19 cellular contexts compared by ENCODE assay signal in genomic region chr7:28466885-28467284, GRCh38. TPM values are rescaled to one million over a fixed set of nuclear protein-coding genes. Genes with fewer than 3 reads are reported as not detected.
A peak's percentile ranks its signal among the peaks of the same experiment; 100 is the strongest.
DNase-seq lines count a peak whose midpoint lies in the region; ATAC-seq and TF ChIP-seq lines count a peak whose summit lies in the region.
"Had no signal": no experiment of that assay in that cellular context is flagged by ENCODE, and none has a peak within 500 bp of the region (broad histone marks: within the 10 kb centered on the region; RNA-seq: fewer than 3 reads in every experiment).

No MANE protein-coding gene starts in this region.

- H3K36me3 Mint-ChIP-seq in T-helper 17 cell (ENCODE audit: low read depth) (no peaks in the 10 kb centered on the region), nephron progenitor cell (ENCODE audit: low read depth) (peaks cover 4% of the 10 kb centered on the region)
- H3K36me3 Mint-ChIP-seq in activated T-helper 2 cell treated with anti-CD3 and anti-CD28 coated beads, Interferon-gamma antibody, Interleukin-2, Interleukin-4, amounts not matched to agents 10 μg/mL and 5 μg/mL and 100 μg/mL, durations not matched to agents 14 hours and 24 hours and 36 hours (ENCODE audit: low read depth), result no peaks in the 10 kb centered on the region
- H3K36me3 Mint-ChIP-seq: CD4-positive, alpha-beta memory T cell had no signal

- TF ChIP-seq CTCF in HEK293 (tag by site-specific recombination; IDR thresholded peaks at IDR 0.05) (no peak), nephron progenitor cell (IDR thresholded peaks at IDR 0.05) (no peak), upper lobe of right lung (IDR thresholded peaks at IDR 0.05) (no peak)

- CTCF ChIA-PET in HEK293 (lab: Yijun Ruan, JAX), result no interaction called here

- H3K27ac Mint-ChIP-seq in T-helper 17 cell, result peak overlapping the region; percentile 0
- peak overlapping the region; percentile 38 for H3K27ac Mint-ChIP-seq in nephron progenitor cell
- no peak overlapping the region for H3K27ac Mint-ChIP-seq in activated T-helper 2 cell treated with anti-CD3 and anti-CD28 coated beads, Interferon-gamma antibody, Interleukin-2, Interleukin-4, amounts not matched to agents 10 μg/mL and 5 μg/mL and 100 μg/mL, durations not matched to agents 14 hours and 24 hours and 36 hours
- H3K27ac Mint-ChIP-seq: CD4-positive, alpha-beta memory T cell had no signal

- no peak for ATAC-seq in T-helper 17 cell
- ATAC-seq in upper lobe of right lung, result peak; percentile 26
- no peak for ATAC-seq in HG03432 (IDR thresholded peaks at IDR 0.05; ENCODE audit: unreplicated experiment)
- ATAC-seq: A549 had no signal

- DNase-seq in T-helper 17 cell (no peak), nephron progenitor cell (no peak), upper lobe of right lung (no peak), iPS-NIHi7 (ENCODE audit: extremely low spot score) (no peak)
- DNase-seq in activated T-helper 2 cell treated with anti-CD3 and anti-CD28 coated beads, Interferon-gamma antibody, Interleukin-2, Interleukin-4, amounts not matched to agents 10 μg/mL and 5 μg/mL and 100 μg/mL, durations not matched to agents 14 hours and 24 hours and 36 hours (ENCODE audit: low spot score), result no peak
- DNase-seq: 8988T; ACHN; C1 segment of cervical spinal cord; Calu3; CD4-positive, alpha-beta memory T cell; COR-L47; DMS53; DMS79 treated with DMSO at 0.1 percent for 48 hours; GF-D8; H7; HCEC 1CT had no signal

- no peak overlapping the region for H3K4me3 ChIP-seq in HEK293 (ENCODE audit: low read depth, low read length)
- H3K4me3 ChIP-seq in upper lobe of right lung, result no peak overlapping the region
- H3K4me3 ChIP-seq: A549 had no signal

- H3K4me1 Mint-ChIP-seq in T-helper 17 cell, result no peaks in the 10 kb centered on the region
- H3K4me1 Mint-ChIP-seq in nephron progenitor cell, result peaks cover 18% of the 10 kb centered on the region
- no peaks in the 10 kb centered on the region for H3K4me1 Mint-ChIP-seq in activated T-helper 2 cell treated with anti-CD3 and anti-CD28 coated beads, Interferon-gamma antibody, Interleukin-2, Interleukin-4, amounts not matched to agents 10 μg/mL and 5 μg/mL and 100 μg/mL, durations not matched to agents 14 hours and 24 hours and 36 hours (ENCODE audit: low read depth)
- H3K4me1 Mint-ChIP-seq: CD4-positive, alpha-beta memory T cell had no signal

- peaks cover 16% of the 10 kb centered on the region for H3K27me3 Mint-ChIP-seq in T-helper 17 cell
- H3K27me3 Mint-ChIP-seq in nephron progenitor cell (ENCODE audit: low read depth, poor library complexity), result no peaks in the 10 kb centered on the region
- peaks cover 3% of the 10 kb centered on the region for H3K27me3 Mint-ChIP-seq in activated T-helper 2 cell treated with anti-CD3 and anti-CD28 coated beads, Interferon-gamma antibody, Interleukin-2, Interleukin-4, amounts not matched to agents 10 μg/mL and 5 μg/mL and 100 μg/mL, durations not matched to agents 14 hours and 24 hours and 36 hours (ENCODE audit: low read depth)

- no peaks in the 10 kb centered on the region for H3K9me3 Mint-ChIP-seq in nephron progenitor cell
- H3K9me3 Mint-ChIP-seq in activated T-helper 2 cell treated with anti-CD3 and anti-CD28 coated beads, Interferon-gamma antibody, Interleukin-2, Interleukin-4, amounts not matched to agents 10 μg/mL and 5 μg/mL and 100 μg/mL, durations not matched to agents 14 hours and 24 hours and 36 hours, result no peaks in the 10 kb centered on the region

- H3K9me3 ChIP-seq in HEK293 (ENCODE audit: control insufficient read depth, insufficient read depth, low read depth, low read length) (no peaks in the 10 kb centered on the region), T-helper 17 cell (ENCODE audit: control insufficient read depth, low read length, poor library complexity, severe bottlenecking) (no peaks in the 10 kb centered on the region), upper lobe of right lung (no peaks in the 10 kb centered on the region)
- H3K9me3 ChIP-seq: A549 had no signal

- H3K4me1 ChIP-seq in HEK293 (ENCODE audit: control insufficient read depth, insufficient read depth, low read length) (peaks cover 4% of the 10 kb centered on the region), upper lobe of right lung (no peaks in the 10 kb centered on the region)
- H3K4me1 ChIP-seq: A549 had no signal

- no peak overlapping the region for H3K4me3 Mint-ChIP-seq in T-helper 17 cell
- no peak overlapping the region for H3K4me3 Mint-ChIP-seq in nephron progenitor cell
- no peak overlapping the region for H3K4me3 Mint-ChIP-seq in activated T-helper 2 cell treated with anti-CD3 and anti-CD28 coated beads, Interferon-gamma antibody, Interleukin-2, Interleukin-4, amounts not matched to agents 10 μg/mL and 5 μg/mL and 100 μg/mL, durations not matched to agents 14 hours and 24 hours and 36 hours (ENCODE audit: low read depth)
- H3K4me3 Mint-ChIP-seq: CD4-positive, alpha-beta memory T cell had no signal

- H3K36me3 ChIP-seq in HEK293 (ENCODE audit: control insufficient read depth in 2 of 2, insufficient read depth in 1 of 2, low read length in 2 of 2) (no peaks in the 10 kb centered on the region), upper lobe of right lung (no peaks in the 10 kb centered on the region)

- POLR2A ChIA-PET in HEK293 (lab: Yijun Ruan, JAX), result interaction anchor here (1.6 kb wide), 1 partner anchor 57 kb away, joined by 3 read pairs; no protein-coding TSS in a partner anchor

- intact Hi-C loops in upper lobe of right lung (cut with DNase I), result no loop called here
- intact Hi-C loops in activated T-helper 2 cell treated with anti-CD3 and anti-CD28 coated beads, Interferon-gamma antibody, Interleukin-2, Interleukin-4, amounts not matched to agents 10 μg/mL and 5 μg/mL and 100 μg/mL, durations not matched to agents 14 hours and 24 hours and 36 hours (cut with micrococcal nuclease), result no loop called here

- H3K27ac ChIP-seq in HEK293 (ENCODE audit: extremely low read depth, low read depth, low read length), result no peak overlapping the region
- H3K27ac ChIP-seq in upper lobe of right lung, result no peak overlapping the region
- H3K27ac ChIP-seq: A549 had no signal

- H3K27me3 ChIP-seq in upper lobe of right lung, result no peaks in the 10 kb centered on the region

TF ChIP-seq in HEK293, 187 proteins besides CTCF, POLR2A, EP300 and RAD21:
- peak; percentile 68 for TF ChIP-seq ZIC2 (tag by site-specific recombination; IDR thresholded peaks at IDR 0.05)
- TF ChIP-seq SETDB1 (IDR thresholded peaks at IDR 0.05; ENCODE audit: insufficient read length, low read length), result no peak
TF ChIP-seq in HEK293: peak in this region for 1.

RNA-seq across cellular contexts. Expression of gene CREB5, which starts 54.6 kb away (rescaled TPM):
- total RNA-seq in T-helper 17 cell, result 1 to 10 TPM in 1 of 2 donors, under 1 TPM in 1; 0.81 to 1.8 TPM
- total RNA-seq in upper lobe of right lung, result 8.9 TPM
- not detected in 2 replicates for total RNA-seq in activated T-helper 2 cell treated with anti-CD3 and anti-CD28 coated beads, Interferon-gamma antibody, Interleukin-2, Interleukin-4, amounts not matched to agents 10 μg/mL and 5 μg/mL and 100 μg/mL, durations not matched to agents 14 hours and 24 hours and 36 hours
- total RNA-seq: CD4-positive, alpha-beta memory T cell had no signal
